8 cellular contexts compared by ENCODE assay signal in the genomic region with DNA sequence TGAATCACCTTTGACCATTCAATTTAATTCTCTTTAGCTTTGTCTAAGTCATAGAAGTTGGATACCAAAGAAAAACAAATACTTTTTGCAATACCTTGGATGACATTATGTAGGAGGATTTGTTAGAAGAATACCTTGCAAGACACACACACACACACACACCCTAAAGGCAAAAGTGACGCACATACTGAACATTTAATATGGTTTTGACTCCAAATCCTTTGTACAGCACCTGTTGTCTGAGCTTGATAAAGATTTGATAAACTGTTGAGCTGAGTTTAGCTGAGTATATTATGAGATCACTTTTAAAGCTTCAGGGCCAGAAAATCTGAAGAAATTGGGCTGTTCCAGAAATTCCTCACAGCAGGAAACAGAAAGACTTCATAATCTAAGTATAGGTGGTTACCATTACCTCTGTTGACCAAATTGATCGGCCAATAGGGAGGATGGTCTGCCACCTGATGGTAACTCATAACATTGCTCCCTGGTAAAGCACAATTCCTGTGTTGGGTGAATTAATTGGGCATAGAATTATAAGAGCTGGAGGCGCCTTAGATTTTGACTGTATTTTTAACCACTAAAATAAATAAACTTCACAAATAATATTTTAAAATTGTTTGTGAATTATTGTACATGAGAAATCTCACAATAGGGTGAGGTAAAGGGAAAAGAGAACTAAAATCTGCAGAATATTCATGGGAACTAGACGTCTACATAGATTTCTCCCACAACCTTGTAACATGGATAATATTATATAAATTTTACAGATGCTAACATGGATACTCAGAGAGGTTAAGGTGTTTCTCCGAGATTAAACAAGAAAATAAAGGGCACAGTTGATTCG. TPM values are rescaled to one million over a fixed set of nuclear protein-coding genes. Genes with fewer than 3 reads are reported as not detected.
A peak's percentile ranks its signal among the peaks of the same experiment; 100 is the strongest.
DNase-seq lines count a peak whose midpoint lies in the region; ATAC-seq and TF ChIP-seq lines count a peak whose summit lies in the region.

No MANE protein-coding gene starts in this region.

- DNase-seq in BJ (ENCODE audit: low read depth) = no peak
- peak; percentile 46 for DNase-seq in NCI-H2029 treated with DMSO at 0.1 percent for 48 hours (lab: John Stamatoyannopoulos, UW)
- peak; percentile 37 for DNase-seq in amniotic epithelial cell (ENCODE audit: low read depth)
- DNase-seq in iPS-NIHi7 (ENCODE audit: extremely low spot score) = peak; percentile 72
- DNase-seq in thyroid gland = peak; percentile 29 to 34
- no peak for DNase-seq in substantia nigra (lab: John Stamatoyannopoulos, UW)

- POLR2A ChIA-PET in BJ (lab: Charles Lee) = no interaction called here

- no peak for TF ChIP-seq POLR2A in thyroid gland (IDR thresholded peaks at IDR 0.05)

- TF ChIP-seq CTCF in BJ (IDR thresholded peaks at IDR 0.05; ENCODE audit: insufficient read depth, low read depth, low read length) (peak; percentile 64), GM12872 (IDR thresholded peaks at IDR 0.05; ENCODE audit: insufficient read depth, low read depth, low read length) (peak; percentile 70), thyroid gland (IDR thresholded peaks at IDR 0.05) (peak in 5 of 6 experiments; percentile 30 to 75 (median 69))

- H3K27ac ChIP-seq in thyroid gland (no peak overlapping the region), substantia nigra (ENCODE audit: low read depth, low read length, poor library complexity, severe bottlenecking) (no peak overlapping the region)

- H3K27me3 ChIP-seq in BJ (ENCODE audit: control insufficient read depth, insufficient read depth, low read length) = peaks cover 3% of the 10 kb centered on the region; the same call in 1 of the 2 replicates
- H3K27me3 ChIP-seq in thyroid gland = no peaks in the 10 kb centered on the region

- CTCF ChIA-PET in BJ (lab: Yijun Ruan, JAX) = interaction anchor here (0.6 to 13.7 kb wide), 18 partner anchors 11 to 478 kb away, joined by 3 to 328 read pairs (median 3); no protein-coding TSS in a partner anchor

- 56 to 62% methylated on average over 6 of the region's 6 CpGs for WGBS in thyroid gland, 2 donors

- intact Hi-C loops in thyroid gland (cut with DNase I) = no loop called here

- H3K36me3 ChIP-seq in BJ (ENCODE audit: control insufficient read depth, insufficient read depth, low read length) (no peaks in the 10 kb centered on the region), thyroid gland (no peaks in the 10 kb centered on the region)

- no peaks in the 10 kb centered on the region for H3K9me3 ChIP-seq in thyroid gland

- no peaks in the 10 kb centered on the region for H3K4me1 ChIP-seq in thyroid gland

- ATAC-seq in HG02623 (IDR thresholded peaks at IDR 0.05; ENCODE audit: unreplicated experiment) = peak; percentile 95

- no peak overlapping the region for H3K4me3 ChIP-seq in BJ (ENCODE audit: low read depth, low read length)
- H3K4me3 ChIP-seq in thyroid gland (replicated peaks in 1 of 3) = no peak overlapping the region

RNA-seq across cellular contexts. Expression of gene RPIA, which starts 21.9 kb away (rescaled TPM):
- polyA plus RNA-seq in BJ (2011; rRNA removed) = 6.4 and 8.0 TPM in 2 replicates
- polyA minus RNA-seq in BJ (2011; rRNA and poly(A)+ RNA removed) = 3.3 and 6.3 TPM in 2 replicates
- total RNA-seq in thyroid gland = 10 to 100 TPM in 1 of 4 donors, 1 to 10 TPM in 3; 4.2 to 10.0 (median 7.6) TPM

RNA-seq across cellular contexts. Expression of gene EIF2AK3, which starts 42.3 kb away (rescaled TPM):
- polyA plus RNA-seq in BJ (2011; rRNA removed) = 3.8 and 8.9 TPM in 2 replicates
- 3.7 and 6.1 TPM in 2 replicates for polyA minus RNA-seq in BJ (2011; rRNA and poly(A)+ RNA removed)
- 10 to 100 TPM; 35.3 to 52.1 (median 42.9) TPM for total RNA-seq in thyroid gland

Comparison
In these comparisons a context has a peak if more than half of its experiments do, and no peak if none do; other contexts are left out.
1. DNase-seq: peak in NCI-H2029 treated with DMSO at 0.1 percent for 48 hours (single experiment), amniotic epithelial cell (single experiment), iPS-NIHi7 (single experiment) and thyroid gland (2 of 2); none in BJ (single experiment) and substantia nigra (0 of 49).
2. Peak in every context shown above with its lines, with median percentiles within 50 percentile points of each other: CTCF ChIP-seq.